In the genomic region with DNA sequence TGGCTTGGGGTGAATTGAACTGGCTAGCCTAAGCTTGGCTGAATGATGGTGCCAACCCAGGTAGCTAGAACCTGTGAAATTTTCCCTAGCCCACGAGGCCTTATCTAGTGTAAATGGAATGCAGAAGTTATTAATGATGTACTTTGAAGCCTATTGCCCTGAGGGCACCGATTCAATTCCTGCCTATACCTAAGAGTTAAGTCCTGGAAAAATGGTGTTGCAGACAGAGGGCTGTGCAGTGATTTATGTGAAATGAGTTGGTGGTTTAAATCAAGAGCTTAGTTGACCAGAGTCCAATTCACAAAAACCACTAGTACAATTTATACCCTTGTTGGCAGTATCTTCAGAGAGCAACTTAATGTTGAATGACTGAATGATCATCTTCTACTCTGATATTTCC, we compare ENCODE assay signal across 27 cellular contexts.
A peak's percentile ranks its signal among the peaks of the same experiment; 100 is the strongest.
DNase-seq lines count a peak whose midpoint lies in the region; ATAC-seq, FAIRE-seq and TF ChIP-seq lines count a peak whose summit lies in the region.
"Had no signal": no experiment of that assay in that cellular context is flagged by ENCODE, and none has a peak within 500 bp of the region (broad histone marks: within the 10 kb centered on the region; RNA-seq: fewer than 3 reads in every experiment).

No MANE protein-coding gene starts in this region.

- H3K4me1 ChIP-seq in small intestine (ENCODE audit: control insufficient read depth in 2 of 2, insufficient read depth in 1 of 2, low read depth in 1 of 2, low read length in 1 of 2) = no peaks in the 10 kb centered on the region
- H3K4me1 ChIP-seq: lower lobe of right lung, thyroid gland had no signal

- H3K4me3 ChIP-seq in fibroblast of pulmonary artery (replicated peaks; ENCODE audit: low read depth, low read length) (no peak overlapping the region), small intestine (ENCODE audit: low read depth in 1 of 2, low read length in 2 of 2) (no peak overlapping the region)
- H3K4me3 ChIP-seq: hepatocyte, lower lobe of right lung, skin epidermis, thyroid gland had no signal

- in situ Hi-C loops in SK-MEL-5 (cut with HindIII; ENCODE audit: low pct_unique_long_range_greater_than_20kb, low sequenced_read_pairs) = no loop called here

- ATAC-seq in HG03439 (IDR thresholded peaks at IDR 0.05; ENCODE audit: unreplicated experiment) = no peak
- ATAC-seq in GM18858 (IDR thresholded peaks at IDR 0.05; ENCODE audit: unreplicated experiment) = no peak
- ATAC-seq: HCT116; HepG2; lower lobe of right lung; stimulated activated naive CD8-positive, alpha-beta T cell treated with anti-CD3 and anti-CD28 coated beads, Interleukin-15, Interleukin-2, amounts not matched to agents 100 U/mL and 50 U/mL, for 24 hours; WTC11 had no signal

- DNase-seq in HK-2 (ENCODE audit: unreplicated experiment) (peak; percentile 43), SK-MEL-5 (ENCODE audit: low read depth, low spot score) (peak; percentile 66), fibroblast of pulmonary artery (ENCODE audit: low read depth) (peak; percentile 12), small intestine (peak; percentile 89), NCI-H748 treated with DMSO at 0.1 percent for 48 hours (lab: John Stamatoyannopoulos, UW) (no peak)
- DNase-seq in activated T-cell treated with anti-CD3 and anti-CD28 coated beads, Interleukin-2, amount 50 U/mL, for 48 hours = no peak
- DNase-seq: activated CD4-positive, alpha-beta memory T cell treated with anti-CD3 and anti-CD28 coated beads, Interleukin-2, amount 10 ng/mL, durations not matched to agents 7 days and 5 days; activated gamma-delta T cell; activated T-cell treated with anti-CD3 and anti-CD28 coated beads for 4 hours; caudate nucleus; foreskin fibroblast; GF-D8; immature natural killer cell; lower lobe of right lung; NCI-H1092 treated with DMSO at 0.1 percent for 48 hours; NCI-H2029 treated with DMSO at 0.1 percent for 48 hours; stimulated activated CD4-positive, alpha-beta T cell treated with anti-CD3 and anti-CD28 coated beads, Interleukin-4, amount 100 ng/mL, for 24 hours; stimulated activated naive CD8-positive, alpha-beta T cell treated with anti-CD3 and anti-CD28 coated beads, Interleukin-15, Interleukin-2, amounts not matched to agents 100 U/mL and 50 U/mL, for 24 hours; T-helper 9 cell; thyroid gland had no signal

- H3K27me3 ChIP-seq in small intestine (ENCODE audit: control insufficient read depth in 2 of 2, insufficient read depth in 2 of 2, low read length in 2 of 2) = no peaks in the 10 kb centered on the region
- H3K27me3 ChIP-seq: hepatocyte, thyroid gland had no signal

- H3K9me3 ChIP-seq in small intestine (ENCODE audit: control insufficient read depth, low read depth) = no peaks in the 10 kb centered on the region
- H3K9me3 ChIP-seq: lower lobe of right lung, thyroid gland had no signal

- WGBS in small intestine, 3 donors = 8 to 53% (median 18%) methylated on average over 2 of the region's 2 CpGs

- peak overlapping the region in 1 of 2 donors; percentile 20 for H3K27ac ChIP-seq in small intestine (ENCODE audit: low read depth in 1 of 2, low read length in 1 of 2)
- H3K27ac ChIP-seq: hepatocyte, lower lobe of right lung, skin epidermis, thyroid gland had no signal

- no peaks in the 10 kb centered on the region for H3K36me3 ChIP-seq in small intestine (ENCODE audit: control insufficient read depth in 2 of 2, insufficient read depth in 2 of 2, low read length in 2 of 2)
- H3K36me3 ChIP-seq: lower lobe of right lung, thyroid gland had no signal

- no peak for FAIRE-seq in small intestine (lab: Jason Lieb, UNC)
- FAIRE-seq: HepG2 had no signal

- no peak for TF ChIP-seq CTCF in fibroblast of pulmonary artery (IDR thresholded peaks at IDR 0.05; ENCODE audit: low read length, missing control alignments)

Comparison
In these comparisons a context has a peak if more than half of its experiments do, and no peak if none do; other contexts are left out.
1. DNase-seq: peak in HK-2 (single experiment), SK-MEL-5 (single experiment), fibroblast of pulmonary artery (single experiment) and small intestine (single experiment); none in NCI-H748 treated with DMSO at 0.1 percent for 48 hours (single experiment) and activated T-cell treated with anti-CD3 and anti-CD28 coated beads, Interleukin-2, amount 50 U/mL, for 48 hours (0 of 2).